ENCODE assay signal across 33 cellular contexts in genomic region chr4:107742196-107742595, GRCh38.
"Had no signal": no experiment of that assay in that cellular context is flagged by ENCODE, and none has a peak within 500 bp of the region (broad histone marks: within the 10 kb centered on the region; RNA-seq: fewer than 3 reads in every experiment).

No MANE protein-coding gene starts in this region.

- FAIRE-seq: astrocyte, bronchial epithelial cell, colon, endometrium, endothelial cell of umbilical vein, frontal cortex had no signal

- DNase-seq: activated B cell treated with CpG ODN at 0.5 μM for 24 hours; activated CD4-positive, alpha-beta T cell treated with anti-CD3 and anti-CD28 coated beads for 48 hours; activated CD4-positive, alpha-beta T cell treated with anti-CD3 and anti-CD28 coated beads, Interleukin-2, amount 50 U/mL, for 1 hour; activated CD4-positive, alpha-beta T cell treated with anti-CD3 and anti-CD28 coated beads, Interleukin-2, amount 50 U/mL, for 48 hours; activated CD8-positive, alpha-beta memory T cell treated with anti-CD3 and anti-CD28 coated beads for 24 hours; activated CD8-positive, alpha-beta T cell treated with anti-CD3 and anti-CD28 coated beads for 36 hours; activated effector memory CD4-positive, alpha-beta T cell treated with Interleukin-2 at 50 U/mL for 16 hours; activated gamma-delta T cell treated with Interleukin-2 at 50 U/mL for 16 hours; activated naive CD4-positive, alpha-beta T cell treated with anti-CD3 and anti-CD28 coated beads, Interleukin-2, amount 50 U/mL, for 16 hours; activated naive CD4-positive, alpha-beta T cell treated with Interleukin-2 at 50 U/mL for 16 hours; activated T-cell treated with anti-CD3 and anti-CD28 coated beads, Interleukin-2, amount 50 U/mL, for 4 hours; amniotic stem cell; anterior cingulate cortex; brain microvascular endothelial cell; effector CD8-positive, alpha-beta T cell; foreskin fibroblast; head of caudate nucleus; T-helper 1 cell; T-helper 17 cell; T1000; WERI-Rb-1 had no signal

- H3K27me3 ChIP-seq: brain microvascular endothelial cell had no signal

- H3K4me3 Mint-ChIP-seq: activated B cell treated with CpG ODN at 0.5 μM for 24 hours; activated CD8-positive, alpha-beta T cell treated with anti-CD3 and anti-CD28 coated beads for 36 hours; activated naive CD8-positive, alpha-beta T cell; activated T-cell treated with anti-CD3 and anti-CD28 coated beads, Interleukin-2, amount 50 U/mL, for 4 hours; activated T-helper 17 cell treated with anti-CD3 and anti-CD28 coated beads, Interleukin-2, amount 50 U/mL, for 72 hours; central memory CD8-positive, alpha-beta T cell; T-helper 17 cell; T-helper 2 cell treated with Interferon-gamma antibody and Interleukin-4, amounts not matched to agents 5 μg/mL and 100 μg/mL, for 36 hours had no signal

- ATAC-seq: activated CD4-positive, CD25-positive, alpha-beta regulatory T cell treated with anti-CD3 and anti-CD28 coated beads, Interleukin-2, amount 50 U/mL, for 24 hours; activated CD8-positive, alpha-beta T cell treated with anti-CD3 and anti-CD28 coated beads for 36 hours; activated T-cell treated with anti-CD3 and anti-CD28 coated beads, Interleukin-2, amount 50 U/mL, for 4 hours; activated T-helper 17 cell treated with anti-CD3 and anti-CD28 coated beads, Interleukin-2, amount 50 U/mL, for 72 hours; T-helper 17 cell had no signal

- H3K36me3 ChIP-seq: brain microvascular endothelial cell, WERI-Rb-1 had no signal

- H3K4me1 Mint-ChIP-seq: activated B cell treated with CpG ODN at 0.5 μM for 24 hours; activated T-helper 17 cell treated with anti-CD3 and anti-CD28 coated beads, Interleukin-2, amount 50 U/mL, for 72 hours; central memory CD8-positive, alpha-beta T cell had no signal

- H3K9me3 Mint-ChIP-seq: activated CD8-positive, alpha-beta T cell treated with anti-CD3 and anti-CD28 coated beads for 36 hours; activated T-helper 17 cell treated with anti-CD3 and anti-CD28 coated beads, Interleukin-2, amount 50 U/mL, for 72 hours; central memory CD8-positive, alpha-beta T cell had no signal

- H3K27ac Mint-ChIP-seq: activated B cell treated with CpG ODN at 0.5 μM for 24 hours; activated CD8-positive, alpha-beta T cell treated with anti-CD3 and anti-CD28 coated beads for 36 hours; activated naive CD8-positive, alpha-beta T cell; activated T-helper 17 cell treated with anti-CD3 and anti-CD28 coated beads, Interleukin-2, amount 50 U/mL, for 72 hours; T-helper 17 cell; T-helper 2 cell treated with Interferon-gamma antibody and Interleukin-4, amounts not matched to agents 5 μg/mL and 100 μg/mL, for 36 hours had no signal

- H3K27ac ChIP-seq: epithelial cell of prostate, WERI-Rb-1 had no signal
